Comparison of ENCODE assay signal across 22 cellular contexts in the genomic region with DNA sequence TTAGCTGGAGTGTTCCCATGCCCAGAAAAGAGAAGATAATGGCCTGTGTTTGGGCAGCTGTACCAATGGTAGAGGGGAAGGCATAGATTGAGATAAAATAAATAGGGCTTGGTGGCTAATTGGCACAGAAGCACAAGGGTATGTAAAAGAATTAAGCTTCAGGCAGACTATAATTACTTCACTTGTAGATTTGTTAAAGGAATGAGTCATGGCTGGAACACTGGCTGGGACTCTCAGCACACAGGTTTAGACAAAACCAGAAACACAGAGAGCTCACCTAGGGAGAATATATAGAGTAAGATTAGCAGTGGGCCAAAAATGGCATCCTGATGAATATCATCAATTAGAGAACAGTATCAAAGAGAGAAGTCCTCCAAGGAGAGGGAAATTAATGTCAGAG.
A peak's percentile ranks its signal among the peaks of the same experiment; 100 is the strongest.
DNase-seq lines count a peak whose midpoint lies in the region; ATAC-seq and TF ChIP-seq lines count a peak whose summit lies in the region.
"Had no signal": no experiment of that assay in that cellular context is flagged by ENCODE, and none has a peak within 500 bp of the region (broad histone marks: within the 10 kb centered on the region; RNA-seq: fewer than 3 reads in every experiment).

No MANE protein-coding gene starts in this region.

- TF ChIP-seq CTCF in spleen (IDR thresholded peaks at IDR 0.05 in 8 of 11, conservative IDR thresholded peaks at IDR 0.05 in 3 of 11), result no peak

- in situ Hi-C loops in GM23248 (cut with MboI), result no loop called here

- no peak overlapping the region for H3K27ac ChIP-seq in GM23248
- H3K27ac ChIP-seq in spleen, result no peak overlapping the region
- H3K27ac ChIP-seq: C4-2B, sigmoid colon, thyroid gland had no signal

- H3K79me2 ChIP-seq in GM23248 (ENCODE audit: insufficient read depth), result no peaks in the 10 kb centered on the region

- H3K4me3 ChIP-seq in GM23248, result no peak overlapping the region
- H3K4me3 ChIP-seq in spleen, result no peak overlapping the region
- H3K4me3 ChIP-seq: K562, sigmoid colon, thyroid gland had no signal

- H3K36me3 ChIP-seq in GM23248 (ENCODE audit: low read depth), result no peaks in the 10 kb centered on the region
- no peaks in the 10 kb centered on the region for H3K36me3 ChIP-seq in spleen
- H3K36me3 ChIP-seq: sigmoid colon, thyroid gland had no signal

- no peak for TF ChIP-seq POLR2A in spleen (IDR thresholded peaks at IDR 0.05)

- no peaks in the 10 kb centered on the region for H3F3A ChIP-seq in GM23248 (ENCODE audit: insufficient read depth)

- H3K4me2 ChIP-seq in GM23248 (ENCODE audit: unreplicated experiment), result no peak overlapping the region

- no peaks in the 10 kb centered on the region for H3K9me3 ChIP-seq in GM23248 (ENCODE audit: low read depth)
- H3K9me3 ChIP-seq in spleen, result no peaks in the 10 kb centered on the region
- H3K9me3 ChIP-seq: sigmoid colon, thyroid gland had no signal

- H2AFZ ChIP-seq in GM23248, result no peak overlapping the region

- ATAC-seq in GM19324 (IDR thresholded peaks at IDR 0.05; ENCODE audit: low FRiP score, unreplicated experiment), result no peak
- ATAC-seq: K562; left colon; stimulated activated naive CD8-positive, alpha-beta T cell treated with anti-CD3 and anti-CD28 coated beads, Interleukin-15, amount 100 ng/mL, for 72 hours; T-helper 17 cell had no signal

- no peak overlapping the region for H3K9ac ChIP-seq in GM23248

- DNase-seq in GM23248 (peak; percentile 2), NCI-H1436 (lab: John Stamatoyannopoulos, UW) (peak; percentile 64), SHP77 treated with DMSO at 0.1 percent for 48 hours (lab: John Stamatoyannopoulos, UW) (peak; percentile 1), iris pigment epithelial cell (ENCODE audit: low read depth) (peak; percentile 3), spleen (no peak)
- DNase-seq in activated effector memory CD4-positive, alpha-beta T cell treated with anti-CD3 and anti-CD28 coated beads, Interleukin-2, amount 50 U/mL, for 16 hours, result no peak
- DNase-seq: activated CD4-positive, alpha-beta T cell treated with anti-CD3 and anti-CD28 coated beads, Interleukin-2, amount 10 ng/mL, durations not matched to agents 7 days and 5 days; activated naive CD4-positive, alpha-beta T cell treated with anti-CD3 and anti-CD28 coated beads for 36 hours; activated T-cell treated with anti-CD3 and anti-CD28 coated beads, Interleukin-2, amount 50 U/mL, for 48 hours; amygdala; Calu3; glutamatergic neuron; left colon; NCI-H2029; posterior cingulate gyrus; sigmoid colon; stimulated activated naive CD8-positive, alpha-beta T cell treated with anti-CD3 and anti-CD28 coated beads, Interleukin-15, amount 100 ng/mL, for 72 hours; T-helper 17 cell; thyroid gland had no signal

- no peaks in the 10 kb centered on the region for H4K20me1 ChIP-seq in GM23248 (ENCODE audit: insufficient read depth)

- intact Hi-C loops in spleen (cut with DNase I; ENCODE audit: low total_unique reads), result no loop called here

- no peaks in the 10 kb centered on the region for H3K4me1 ChIP-seq in GM23248 (ENCODE audit: insufficient read depth)
- H3K4me1 ChIP-seq in spleen, result no peaks in the 10 kb centered on the region
- H3K4me1 ChIP-seq: sigmoid colon, thyroid gland had no signal

- H3K27me3 ChIP-seq in GM23248 (replicated peaks; ENCODE audit: insufficient read depth) (no peaks in the 10 kb centered on the region), spleen (replicated peaks in 1 of 7) (no peaks in the 10 kb centered on the region)
- H3K27me3 ChIP-seq: sigmoid colon, thyroid gland had no signal

- H3K9me2 ChIP-seq in GM23248 (ENCODE audit: insufficient read depth), result no peaks in the 10 kb centered on the region

Comparison
In these comparisons a context has a peak if more than half of its experiments do, and no peak if none do; other contexts are left out.
1. DNase-seq: peak in GM23248 (single experiment), NCI-H1436 (single experiment), SHP77 treated with DMSO at 0.1 percent for 48 hours (single experiment) and iris pigment epithelial cell (single experiment); none in activated effector memory CD4-positive, alpha-beta T cell treated with anti-CD3 and anti-CD28 coated beads, Interleukin-2, amount 50 U/mL, for 16 hours (single experiment) and spleen (single experiment).